In genomic region chr5:172442592-172442991, GRCh38 we compare ENCODE assay signal across 19 cellular contexts. TPM values are rescaled to one million over a fixed set of nuclear protein-coding genes. Genes with fewer than 3 reads are reported as not detected.
A peak's percentile ranks its signal among the peaks of the same experiment; 100 is the strongest.
DNase-seq lines count a peak whose midpoint lies in the region; ATAC-seq and TF ChIP-seq lines count a peak whose summit lies in the region.
"Had no signal": no experiment of that assay in that cellular context is flagged by ENCODE, and none has a peak within 500 bp of the region (broad histone marks: within the 10 kb centered on the region; RNA-seq: fewer than 3 reads in every experiment).

No MANE protein-coding gene starts in this region.

- H3K4me3 ChIP-seq in WERI-Rb-1 (ENCODE audit: low read depth, low read length): no peak overlapping the region
- H3K4me3 ChIP-seq in mesenchymal stem cell (ENCODE audit: insufficient read depth in 1 of 2, low read depth in 1 of 2, low read length in 2 of 2): no peak overlapping the region
- no peak overlapping the region for H3K4me3 ChIP-seq in testis
- H3K4me3 ChIP-seq: lung had no signal

- H3K36me3 ChIP-seq in WERI-Rb-1 (no peaks in the 10 kb centered on the region), mesenchymal stem cell (ENCODE audit: control insufficient read depth in 1 of 2, insufficient read depth in 2 of 2, low read depth in 1 of 2, low read length in 2 of 2) (peaks cover 26 to 31% of the 10 kb centered on the region in 2 experiments), testis (ENCODE audit: low read depth, missing control alignments) (no peaks in the 10 kb centered on the region)

- intact Hi-C loops in testis (cut with DNase I; ENCODE audit: low total_unique reads) (no loop called here), left colon (cut with DNase I, micrococcal nuclease) (no loop called here)

- H3K27ac ChIP-seq in WERI-Rb-1 (peak overlapping the region; percentile 57), mesenchymal stem cell (ENCODE audit: low read length, poor library complexity, severe bottlenecking) (no peak overlapping the region), testis (peak overlapping the region; percentile 21 to 85)
- H3K27ac ChIP-seq: foreskin keratinocyte had no signal

- TF ChIP-seq POLR2A in testis (IDR thresholded peaks at IDR 0.05): no peak

- peaks cover 35% of the 10 kb centered on the region for H3K79me1 ChIP-seq in mesenchymal stem cell (replicated peaks; ENCODE audit: low read length, poor library complexity, severe bottlenecking)

- H2BK120ac ChIP-seq in mesenchymal stem cell (ENCODE audit: low read depth, low read length): no peak overlapping the region

- H2AFZ ChIP-seq in mesenchymal stem cell (ENCODE audit: low read depth, low read length): no peak overlapping the region

- peak overlapping the region; percentile 41 for H2AK5ac ChIP-seq in mesenchymal stem cell (ENCODE audit: low read length, severe bottlenecking)

- no peak for ATAC-seq in left colon

- WGBS in mesenchymal stem cell: 100% methylated on average over 1 of the region's 2 CpGs
- 84 to 96% methylated on average over 2 of the region's 2 CpGs for WGBS in testis, 2 donors

- no peak overlapping the region for H3K23ac ChIP-seq in mesenchymal stem cell (ENCODE audit: low read length in 2 of 2)

- H4K91ac ChIP-seq in mesenchymal stem cell (ENCODE audit: low read length): no peak overlapping the region

- H4K8ac ChIP-seq in mesenchymal stem cell (ENCODE audit: low read length): no peak overlapping the region

- TF ChIP-seq CTCF in WERI-Rb-1 (IDR thresholded peaks at IDR 0.05; ENCODE audit: low read depth, low read length) (no peak), testis (IDR thresholded peaks at IDR 0.05) (no peak)

- H3K27me3 ChIP-seq in WERI-Rb-1 (ENCODE audit: insufficient read depth, low read depth, severe bottlenecking): no peaks in the 10 kb centered on the region
- no peaks in the 10 kb centered on the region for H3K27me3 ChIP-seq in mesenchymal stem cell (ENCODE audit: control insufficient read depth in 1 of 2, insufficient read depth in 1 of 2, low read length in 2 of 2)
- H3K27me3 ChIP-seq in testis: no peaks in the 10 kb centered on the region
- H3K27me3 ChIP-seq: foreskin keratinocyte had no signal

- H2BK5ac ChIP-seq in mesenchymal stem cell (ENCODE audit: low read depth, low read length, poor library complexity, severe bottlenecking): no peak overlapping the region

- H2BK15ac ChIP-seq in mesenchymal stem cell (ENCODE audit: low read depth, poor library complexity, severe bottlenecking): peak overlapping the region; percentile 23

- no peak overlapping the region for H3K18ac ChIP-seq in mesenchymal stem cell (ENCODE audit: low read depth in 1 of 2, low read length in 2 of 2)

- H3K9ac ChIP-seq in mesenchymal stem cell (ENCODE audit: low read length): peak overlapping the region; percentile 68

- H3K14ac ChIP-seq in mesenchymal stem cell (ENCODE audit: low read length in 2 of 2): no peak overlapping the region

- H3K4me2 ChIP-seq in mesenchymal stem cell (ENCODE audit: low read length, poor library complexity, severe bottlenecking): no peak overlapping the region

- H3K9me3 ChIP-seq in WERI-Rb-1 (ENCODE audit: severe bottlenecking): no peaks in the 10 kb centered on the region
- no peaks in the 10 kb centered on the region for H3K9me3 ChIP-seq in mesenchymal stem cell (ENCODE audit: control insufficient read depth, low read length)
- no peaks in the 10 kb centered on the region for H3K9me3 ChIP-seq in testis

- DNase-seq in DMS 273 treated with DMSO at 0.1 percent for 48 hours (lab: John Stamatoyannopoulos, UW) (peak; percentile 43), WERI-Rb-1 (no peak), mesenchymal stem cell (no peak), testis (no peak), NCI-H187 (lab: John Stamatoyannopoulos, UW) (no peak), left colon (no peak), NCI-H1048 (lab: John Stamatoyannopoulos, UW) (no peak)
- DNase-seq: activated naive CD4-positive, alpha-beta T cell; activated T-cell treated with anti-CD3 and anti-CD28 coated beads, Interleukin-2, amount 50 U/mL, for 1 hour; CD4-positive, alpha-beta memory T cell; DMS53; foreskin keratinocyte; GDM1; H9; KBM-7; PC-3; SHP77; stimulated activated CD4-positive, alpha-beta T cell treated with anti-CD3 and anti-CD28 coated beads, Interleukin-12 subunit alpha, Interleukin-12 subunit beta, amount 100 ng/mL, for 4 hours had no signal

- H3K4ac ChIP-seq in mesenchymal stem cell (ENCODE audit: low read depth in 1 of 2, low read length in 2 of 2): no peak overlapping the region

- H3K4me1 ChIP-seq in mesenchymal stem cell (ENCODE audit: control insufficient read depth, insufficient read depth, low read depth, low read length) (peaks cover 45% of the 10 kb centered on the region), testis (peaks cover 35% of the 10 kb centered on the region)

- no peak overlapping the region for H2BK12ac ChIP-seq in mesenchymal stem cell (ENCODE audit: low read length in 2 of 2)

RNA-seq across cellular contexts. Expression of gene SH3PXD2B, which starts 11.7 kb away (rescaled TPM):
- polyA plus RNA-seq in mesenchymal stem cell (2013, experiment 1 of 2): 25.7 TPM
- polyA plus RNA-seq in mesenchymal stem cell (2013, experiment 2 of 2): 23.0 TPM
- total RNA-seq in testis: 10 to 100 TPM; 18.3 to 29.4 TPM
- 20.2 TPM for polyA plus RNA-seq in testis (ENCODE audit: insufficient read depth, low read depth, low replicate concordance)
- total RNA-seq in left colon: 10 to 100 TPM; 11.1 to 12.6 TPM
- polyA plus RNA-seq: CD4-positive, alpha-beta memory T cell had no signal
